Comparison of ENCODE assay signal across 21 cellular contexts in the genomic region with DNA sequence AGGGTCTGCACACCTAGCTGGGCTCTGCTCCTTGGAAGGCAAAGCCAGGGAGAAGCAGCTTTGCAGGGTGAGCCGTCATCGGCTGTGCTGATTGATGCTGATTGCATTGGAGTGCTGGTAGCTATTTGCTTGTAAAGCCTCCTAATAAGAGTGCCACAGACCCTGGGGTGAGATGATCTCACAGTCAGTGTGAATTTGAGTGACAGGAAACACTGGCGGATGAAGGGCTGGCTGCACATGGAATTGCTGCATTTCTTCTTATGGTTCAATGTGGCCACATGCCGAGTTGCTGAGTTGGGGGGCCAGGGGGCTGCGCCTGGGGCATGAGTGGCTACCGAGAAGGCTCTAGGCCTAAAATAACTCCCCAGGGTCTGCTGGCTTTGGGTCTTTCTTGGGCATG.
"Had no signal": no experiment of that assay in that cellular context is flagged by ENCODE, and none has a peak within 500 bp of the region (broad histone marks: within the 10 kb centered on the region; RNA-seq: fewer than 3 reads in every experiment).

No MANE protein-coding gene starts in this region.

- H3K27ac ChIP-seq: dorsolateral prefrontal cortex, heart left ventricle, neutrophil, psoas muscle, spleen, testis, tibial nerve had no signal

- H3K36me3 Mint-ChIP-seq: stimulated activated memory B cell treated with anti-CD40 and anti-IgM and Interleukin-4, amounts not matched to agents 10 μg/mL and 1 μg/mL and 100 μg/mL, for 72 hours had no signal

- ATAC-seq: esophagus mucosa; heart left ventricle; psoas muscle; sciatic nerve; stimulated activated memory B cell treated with anti-CD40 and anti-IgM and Interleukin-4, amounts not matched to agents 10 μg/mL and 1 μg/mL and 100 μg/mL, for 72 hours had no signal

- H3K4me1 Mint-ChIP-seq: naive B cell; nephron; stimulated activated memory B cell treated with anti-CD40 and anti-IgM and Interleukin-4, amounts not matched to agents 10 μg/mL and 1 μg/mL and 100 μg/mL, for 72 hours had no signal

- H3K27me3 ChIP-seq: testis, tibial nerve had no signal

- H3K9me3 ChIP-seq: heart left ventricle, neutrophil, psoas muscle, spleen, testis, tibial nerve had no signal

- H3K4me3 ChIP-seq: dorsolateral prefrontal cortex, heart left ventricle, psoas muscle, spleen, testis, tibial nerve had no signal

- H3K9me3 Mint-ChIP-seq: nephron; stimulated activated memory B cell treated with anti-CD40 and anti-IgM and Interleukin-4, amounts not matched to agents 10 μg/mL and 1 μg/mL and 100 μg/mL, for 72 hours; stimulated activated naive CD8-positive, alpha-beta T cell treated with anti-CD3 and anti-CD28 coated beads, Interleukin-15, Interleukin-2, amounts not matched to agents 100 ng/mL and 50 ng/mL, for 24 hours had no signal

- H3K36me3 ChIP-seq: heart left ventricle, neutrophil, spleen, tibial nerve had no signal

- H3K27ac Mint-ChIP-seq: naive B cell; nephron; stimulated activated memory B cell treated with anti-CD40 and anti-IgM and Interleukin-4, amounts not matched to agents 10 μg/mL and 1 μg/mL and 100 μg/mL, for 72 hours; stimulated activated naive CD8-positive, alpha-beta T cell treated with anti-CD3 and anti-CD28 coated beads, Interleukin-15, Interleukin-2, amounts not matched to agents 100 ng/mL and 50 ng/mL, for 24 hours had no signal

- H3K27me3 Mint-ChIP-seq: stimulated activated naive CD8-positive, alpha-beta T cell treated with anti-CD3 and anti-CD28 coated beads, Interleukin-15, Interleukin-2, amounts not matched to agents 100 ng/mL and 50 ng/mL, for 24 hours had no signal

- DNase-seq: cortex of kidney; dorsolateral prefrontal cortex; effector CD8-positive, alpha-beta T cell; heart left ventricle; hippocampal formation; kidney glomerular epithelial cell; mesendoderm; naive B cell; psoas muscle; spleen; stimulated activated CD4-positive, alpha-beta T cell treated with anti-CD3 and anti-CD28 coated beads, Interleukin-15, amount 100 ng/mL, for 24 hours; stimulated activated CD4-positive, alpha-beta T cell treated with anti-CD3 and anti-CD28 coated beads, Interleukin-1b, Interleukin-23, amount 100 ng/mL, for 48 hours; stimulated activated CD4-positive, alpha-beta T cell treated with anti-CD3 and anti-CD28 coated beads, Interleukin-4, amount 100 ng/mL, for 24 hours; testis had no signal

- H3K4me3 Mint-ChIP-seq: naive B cell; nephron; stimulated activated memory B cell treated with anti-CD40 and anti-IgM and Interleukin-4, amounts not matched to agents 10 μg/mL and 1 μg/mL and 100 μg/mL, for 72 hours; stimulated activated naive CD8-positive, alpha-beta T cell treated with anti-CD3 and anti-CD28 coated beads, Interleukin-15, Interleukin-2, amounts not matched to agents 100 ng/mL and 50 ng/mL, for 24 hours had no signal

- H3K4me1 ChIP-seq: heart left ventricle, psoas muscle, spleen, testis, tibial nerve had no signal
